In the genomic region with DNA sequence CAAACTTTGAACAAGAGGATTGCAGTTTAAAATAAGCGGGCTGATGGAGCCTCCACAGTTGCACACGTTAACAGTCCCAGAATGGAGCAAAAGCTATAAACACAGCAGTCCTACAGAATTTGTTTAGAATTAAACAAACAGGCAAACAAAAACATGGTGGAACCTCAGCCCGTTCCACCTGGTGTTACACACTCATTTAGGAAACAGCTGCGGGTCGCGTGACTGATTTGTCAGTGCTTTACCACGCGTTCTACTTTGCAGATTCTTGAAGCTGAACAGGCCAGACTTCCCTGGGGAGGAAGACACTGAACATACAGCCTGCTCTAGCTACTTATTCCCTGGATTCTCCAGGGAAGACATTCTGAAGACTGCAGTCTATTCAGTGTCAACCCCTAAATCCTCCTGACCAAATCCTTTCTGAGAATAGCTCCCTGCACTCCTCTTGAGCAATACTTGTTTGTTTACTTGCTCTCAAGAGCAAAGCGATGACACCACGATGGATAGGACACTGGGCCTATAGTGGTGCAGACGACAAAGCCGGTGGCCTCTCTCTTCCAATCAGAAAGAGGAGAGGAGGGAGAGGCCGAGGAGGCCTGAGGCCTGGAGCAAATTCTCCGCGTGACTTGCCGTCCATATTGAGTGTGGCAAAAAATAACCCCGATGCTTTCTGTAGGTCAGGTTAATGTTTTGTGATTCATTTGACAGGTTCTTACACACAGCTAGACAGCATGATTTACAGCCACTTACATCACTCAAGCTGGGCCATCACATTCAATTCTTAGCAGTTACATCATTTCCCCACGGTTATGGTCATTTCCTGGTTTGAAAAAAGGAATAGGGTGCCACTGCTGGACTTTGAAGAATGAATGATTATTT, we compare ENCODE assay signal across 8 cellular contexts. TPM values are rescaled to one million over a fixed set of nuclear protein-coding genes. Genes with fewer than 3 reads are reported as not detected.
DNase-seq lines count a peak whose midpoint lies in the region; ATAC-seq and TF ChIP-seq lines count a peak whose summit lies in the region.

No MANE protein-coding gene starts in this region.

- H3K27ac ChIP-seq in left ventricle myocardium inferior (replicated peaks) (peak overlapping the region; percentile 93), upper lobe of right lung (peak overlapping the region; percentile 87)

- TF ChIP-seq CTCF in left ventricle myocardium inferior (IDR thresholded peaks at IDR 0.05; ENCODE audit: borderline replicate concordance) (no peak), upper lobe of right lung (IDR thresholded peaks at IDR 0.05) (no peak)

- peak overlapping the region; percentile 51 for H3K4me3 ChIP-seq in left ventricle myocardium inferior
- peak overlapping the region; percentile 34 for H3K4me3 ChIP-seq in upper lobe of right lung

- no peaks in the 10 kb centered on the region for H3K27me3 ChIP-seq in left ventricle myocardium inferior (ENCODE audit: low read depth)
- no peaks in the 10 kb centered on the region for H3K27me3 ChIP-seq in upper lobe of right lung

- H3K9me3 ChIP-seq in left ventricle myocardium inferior (replicated peaks) (no peaks in the 10 kb centered on the region), upper lobe of right lung (no peaks in the 10 kb centered on the region)

- intact Hi-C loops in left ventricle myocardium inferior (cut with micrococcal nuclease), result no loop called here
- intact Hi-C loops in posterior vena cava (cut with DNase I), result loop anchor here in 1 of 2 donors (10.0 kb wide), 1 partner anchor 803 kb away; no protein-coding TSS in a partner anchor
- intact Hi-C loops in upper lobe of right lung (cut with DNase I), result loop anchor here (10.0 kb wide), 1 partner anchor 63 kb away; no protein-coding TSS in a partner anchor

- ATAC-seq in GM18499 (IDR thresholded peaks at IDR 0.05; ENCODE audit: insufficient read depth, unreplicated experiment), result peak; percentile 34
- ATAC-seq in HG02938 (IDR thresholded peaks at IDR 0.05; ENCODE audit: unreplicated experiment), result peak; percentile 53
- peak; percentile 72 for ATAC-seq in upper lobe of right lung

- H3K36me3 ChIP-seq in left ventricle myocardium inferior (no peaks in the 10 kb centered on the region), upper lobe of right lung (no peaks in the 10 kb centered on the region)

- H3K4me1 ChIP-seq in left ventricle myocardium inferior (peaks cover 58% of the 10 kb centered on the region), upper lobe of right lung (peaks cover 22% of the 10 kb centered on the region)

- peak; percentile 90 for DNase-seq in NCI-H1694 (lab: John Stamatoyannopoulos, UW)
- peak; percentile 73 to 98 (median 85) for DNase-seq in T-helper 1 cell
- peak; percentile 28 to 98 (median 90) for DNase-seq in amygdala (lab: John Stamatoyannopoulos, UW)
- DNase-seq in left ventricle myocardium inferior, result peak; percentile 90
- DNase-seq in posterior vena cava (ENCODE audit: low spot score), result peak; percentile 96
- DNase-seq in upper lobe of right lung, result peak; percentile 91

RNA-seq across cellular contexts. Expression of a gene that starts 4.0 kb away (rescaled TPM):
- total RNA-seq in left ventricle myocardium inferior (131 TPM), posterior vena cava (10 to 100 TPM; 51.2 to 52.2 TPM), upper lobe of right lung (70.4 TPM)

RNA-seq across cellular contexts. Expression of a gene that starts 4.6 kb away (rescaled TPM):
- total RNA-seq in left ventricle myocardium inferior (74.5 TPM), posterior vena cava (10 to 100 TPM; 50.4 to 58.5 TPM), upper lobe of right lung (29.9 TPM)

Comparison
In these comparisons a context has a peak if more than half of its experiments do, and no peak if none do; other contexts are left out.
1. Peak in every context shown above with its lines: DNase-seq, ATAC-seq, H3K4me3 ChIP-seq and H3K27ac ChIP-seq.